Comparison of ENCODE assay signal across 8 cellular contexts in genomic region chr9:122228191-122228905, GRCh38. TPM values are rescaled to one million over a fixed set of nuclear protein-coding genes. Genes with fewer than 3 reads are reported as not detected.
DNase-seq lines count a peak whose midpoint lies in the region; ATAC-seq, FAIRE-seq and TF ChIP-seq lines count a peak whose summit lies in the region.

No MANE protein-coding gene starts in this region.

- peaks cover 7% of the 10 kb centered on the region; the same call in 1 of the 2 replicates for H3F3A ChIP-seq in GM23338 (replicated peaks; ENCODE audit: low read depth)

- H3K36me3 Mint-ChIP-seq in GM23338 (ENCODE audit: low read depth), result no peaks in the 10 kb centered on the region; the same call in 2 of the 3 replicates

- peaks cover 3% of the 10 kb centered on the region; the same call in 1 of the 2 replicates for H4K20me1 ChIP-seq in GM23338 (replicated peaks; ENCODE audit: insufficient read depth)

- no peaks in the 10 kb centered on the region for H3K9me2 ChIP-seq in GM23338 (ENCODE audit: insufficient read depth)

- H2AFZ ChIP-seq in GM23338, result no peak overlapping the region; the same call in 1 of the 2 replicates

- TF ChIP-seq POLR2A in gastrocnemius medialis (IDR thresholded peaks at IDR 0.05), result no peak

- H3K4me3 Mint-ChIP-seq in GM23338, result peak overlapping the region; percentile 61

- peaks cover 4% of the 10 kb centered on the region; the same call in 1 of the 3 replicates for H3K9me3 Mint-ChIP-seq in GM23338

- H3K4me1 ChIP-seq in GM23338 (ENCODE audit: insufficient read depth) (peaks cover 16% of the 10 kb centered on the region), SJCRH30 (peaks cover 3% of the 10 kb centered on the region; the same call in 1 of the 2 replicates), gastrocnemius medialis (peaks cover 0 to 19% of the 10 kb centered on the region in 2 donors)

- H3K9me3 ChIP-seq in SJCRH30 (replicated peaks), result no peaks in the 10 kb centered on the region
- no peaks in the 10 kb centered on the region for H3K9me3 ChIP-seq in gastrocnemius medialis

- H3K27ac Mint-ChIP-seq in GM23338, result no peak overlapping the region

- H3K4me1 Mint-ChIP-seq in GM23338, result peaks cover 26% of the 10 kb centered on the region

- H3K4me3 ChIP-seq in GM23338 (peak overlapping the region; percentile 62), SJCRH30 (peak overlapping the region; percentile 67), gastrocnemius medialis (peak overlapping the region; percentile 40 to 57 (median 50))

- FAIRE-seq in frontal cortex (lab: Jason Lieb, UNC), result no peak

- DNase-seq in GM23338 (ENCODE audit: low spot score) (peak; percentile 57), SJCRH30 (peak; percentile 53 to 61), frontal cortex (ENCODE audit: low spot score in 2 of 2) (peak; percentile 10 to 33), gastrocnemius medialis (no peak), SIG-M5 (lab: John Stamatoyannopoulos, UW) (no peak), NCI-H2107 treated with DMSO at 0.1 percent for 48 hours (lab: John Stamatoyannopoulos, UW; ENCODE audit: unreplicated experiment) (no peak)
- DNase-seq in stimulated activated CD4-positive, alpha-beta T cell treated with anti-CD3 and anti-CD28 coated beads, Interleukin-2, amount 100 ng/mL, for 48 hours, result no peak
- no peak for DNase-seq in stimulated activated naive CD4-positive, alpha-beta T cell treated with Interleukin-2 at 50 U/mL for 16 hours (lab: John Stamatoyannopoulos, UW)

- intact Hi-C loops in gastrocnemius medialis (cut with DNase I; ENCODE audit: low total_unique reads), result no loop called here

- in situ Hi-C loops in gastrocnemius medialis (cut with MboI; ENCODE audit: low sequenced_read_pairs in 4 of 4), result no loop called here

- H3K27me3 ChIP-seq in GM23338 (ENCODE audit: insufficient read depth), result peaks cover 94% of the 10 kb centered on the region
- peaks cover 17% of the 10 kb centered on the region; the same call in 1 of the 2 replicates for H3K27me3 ChIP-seq in SJCRH30
- H3K27me3 ChIP-seq in gastrocnemius medialis, result peaks cover 55 to 66% (median 56%) of the 10 kb centered on the region in 3 donors

- no peak overlapping the region for H3K27ac ChIP-seq in GM23338 (ENCODE audit: low read depth)
- H3K27ac ChIP-seq in SJCRH30, result no peak overlapping the region
- H3K27ac ChIP-seq in gastrocnemius medialis, result no peak overlapping the region

- no peaks in the 10 kb centered on the region for H3K79me2 ChIP-seq in GM23338 (replicated peaks; ENCODE audit: insufficient read depth)

- TF ChIP-seq CTCF in GM23338 (conservative IDR thresholded peaks at IDR 0.05; ENCODE audit: low read depth in 2 of 2), result no peak
- no peak for TF ChIP-seq CTCF in gastrocnemius medialis (IDR thresholded peaks at IDR 0.05 in 4 of 5, conservative IDR thresholded peaks at IDR 0.05 in 1 of 5)

- H3K27me3 Mint-ChIP-seq in GM23338 (ENCODE audit: insufficient read depth, low read depth, poor library complexity), result peaks cover 53% of the 10 kb centered on the region

- ATAC-seq in GM23338 (peak; percentile 23), gastrocnemius medialis (peak in 1 of 2 donors; percentile 23)

- peak overlapping the region; percentile 82 for H3K4me2 ChIP-seq in GM23338

- no peaks in the 10 kb centered on the region for H3K36me3 ChIP-seq in GM23338 (ENCODE audit: insufficient read depth)
- H3K36me3 ChIP-seq in SJCRH30, result no peaks in the 10 kb centered on the region
- no peaks in the 10 kb centered on the region for H3K36me3 ChIP-seq in gastrocnemius medialis

TF ChIP-seq in GM23338, 12 proteins besides CTCF, POLR2A, EP300 and RAD21:
- TF ChIP-seq EZH2phosphoT487 (IDR thresholded peaks at IDR 0.05; ENCODE audit: unreplicated experiment), result peak; percentile 89
- TF ChIP-seq EZH2 (IDR thresholded peaks at IDR 0.05; ENCODE audit: low read depth, unreplicated experiment), result peak; percentile 98
- TF ChIP-seq NANOG (IDR thresholded peaks at IDR 0.05; ENCODE audit: borderline replicate concordance), result no peak

RNA-seq across cellular contexts. Expression of gene LHX6, which starts 0.4 kb away (rescaled TPM):
- total RNA-seq in GM23338 (2014; rRNA removed; shearing (Covaris generic)), result 1.0 and 1.3 TPM in 2 replicates
- 1.2 and 1.3 TPM in 2 replicates for polyA plus RNA-seq in GM23338 (2016; fragmentation: Nextera tagmentation; extraction: Ambion mirVana)
- 6.1 and 6.3 TPM in 2 replicates for total RNA-seq in SJCRH30 (2014; rRNA removed; shearing (Covaris generic))
- total RNA-seq in frontal cortex, result 11.8 TPM
- total RNA-seq in gastrocnemius medialis, result 1 to 10 TPM in 3 of 4 donors, under 1 TPM in 1; 0.83 to 4.5 (median 1.7) TPM

RNA-seq across cellular contexts. Expression of gene RBM18, which starts 36.3 kb away (rescaled TPM):
- 9.3 and 9.9 TPM in 2 replicates for total RNA-seq in GM23338 (2014; rRNA removed; shearing (Covaris generic))
- polyA plus RNA-seq in GM23338 (2016; fragmentation: Nextera tagmentation; extraction: Ambion mirVana), result 23.2 and 25.5 TPM in 2 replicates
- 23.9 and 29.4 TPM in 2 replicates for total RNA-seq in SJCRH30 (2014; rRNA removed; shearing (Covaris generic))
- 15.9 TPM for total RNA-seq in frontal cortex
- total RNA-seq in gastrocnemius medialis, result 10 to 100 TPM; 10.6 to 26.6 (median 21.8) TPM

RNA-seq across cellular contexts. Expression of gene MRRF, which starts 36.3 kb away (rescaled TPM):
- total RNA-seq in GM23338 (2014; rRNA removed; shearing (Covaris generic)), result 31.5 and 32.7 TPM in 2 replicates
- 25.1 and 27.8 TPM in 2 replicates for polyA plus RNA-seq in GM23338 (2016; fragmentation: Nextera tagmentation; extraction: Ambion mirVana)
- total RNA-seq in SJCRH30 (2014; rRNA removed; shearing (Covaris generic)), result 68.0 and 72.0 TPM in 2 replicates
- total RNA-seq in frontal cortex (24.5 TPM), gastrocnemius medialis (10 to 100 TPM; 33.2 to 55.7 (median 47.2) TPM)

Comparison
In these comparisons a context has a peak if more than half of its experiments do, and no peak if none do; other contexts are left out.
1. DNase-seq: peak in GM23338 (single experiment), SJCRH30 (2 of 2) and frontal cortex (2 of 2); none in gastrocnemius medialis (0 of 2), SIG-M5 (single experiment), stimulated activated CD4-positive, alpha-beta T cell treated with anti-CD3 and anti-CD28 coated beads, Interleukin-2, amount 100 ng/mL, for 48 hours (0 of 2), stimulated activated naive CD4-positive, alpha-beta T cell treated with Interleukin-2 at 50 U/mL for 16 hours (single experiment) and NCI-H2107 treated with DMSO at 0.1 percent for 48 hours (single experiment).
2. Peak in every context shown above with its lines, with median percentiles within 50 percentile points of each other: H3K4me3 ChIP-seq.